In genomic region chr1:77987942-77988341, GRCh38 we compare ENCODE assay signal across 21 cellular contexts. TPM values are rescaled to one million over a fixed set of nuclear protein-coding genes. Genes with fewer than 3 reads are reported as not detected.
DNase-seq lines count a peak whose midpoint lies in the region; ATAC-seq, FAIRE-seq and TF ChIP-seq lines count a peak whose summit lies in the region.
"Had no signal": no experiment of that assay in that cellular context is flagged by ENCODE, and none has a peak within 500 bp of the region (broad histone marks: within the 10 kb centered on the region; RNA-seq: fewer than 3 reads in every experiment).

No MANE protein-coding gene starts in this region.

- H3K9me3 ChIP-seq in right atrium auricular region (no peaks in the 10 kb centered on the region), HEK293 (ENCODE audit: control insufficient read depth, insufficient read depth, low read depth, low read length) (no peaks in the 10 kb centered on the region)
- H3K9me3 ChIP-seq: BE2C, HAP-1 had no signal

- no peak overlapping the region for H3K27ac ChIP-seq in right atrium auricular region
- no peak overlapping the region for H3K27ac ChIP-seq in HEK293 (ENCODE audit: extremely low read depth, low read depth, low read length)

- H3K27ac Mint-ChIP-seq in progenitor cell of endocrine pancreas, result no peak overlapping the region

- H3K4me1 Mint-ChIP-seq in progenitor cell of endocrine pancreas (ENCODE audit: low read depth), result peaks cover 33% of the 10 kb centered on the region

- TF ChIP-seq POLR2A in GM12892 (IDR thresholded peaks at IDR 0.05; ENCODE audit: low read depth, low read length), result no peak

- H3K4me1 ChIP-seq in right atrium auricular region, result peaks cover 0 to 24% of the 10 kb centered on the region in 2 donors
- H3K4me1 ChIP-seq in HEK293 (ENCODE audit: control insufficient read depth, insufficient read depth, low read length), result no peaks in the 10 kb centered on the region; the same call in 1 of the 2 replicates
- H3K4me1 ChIP-seq: BE2C had no signal

- no peaks in the 10 kb centered on the region for H3K27me3 ChIP-seq in right atrium auricular region
- H3K27me3 ChIP-seq: BE2C had no signal

- FAIRE-seq in GM12892 (lab: Jason Lieb, UNC), result peak; percentile 50
- FAIRE-seq: A204.1, GM12878, GM19239 had no signal

- peak; percentile 34 for ATAC-seq in Right ventricle myocardium superior (ENCODE audit: poor library complexity)
- ATAC-seq: GM12878 had no signal

- no peak overlapping the region for H3K4me3 Mint-ChIP-seq in progenitor cell of endocrine pancreas (ENCODE audit: low read depth)
- H3K4me3 Mint-ChIP-seq: CD4-positive, CD25-positive, alpha-beta regulatory T cell had no signal

- H3K9me3 Mint-ChIP-seq in progenitor cell of endocrine pancreas (ENCODE audit: low read depth), result no peaks in the 10 kb centered on the region
- H3K9me3 Mint-ChIP-seq: CD4-positive, CD25-positive, alpha-beta regulatory T cell; CD8-positive, alpha-beta memory T cell had no signal

- peaks cover 5% of the 10 kb centered on the region for H3K36me3 ChIP-seq in right atrium auricular region
- H3K36me3 ChIP-seq in HEK293 (ENCODE audit: control insufficient read depth in 2 of 2, insufficient read depth in 1 of 2, low read length in 2 of 2), result peaks cover 5 to 12% of the 10 kb centered on the region in 2 experiments; a peak in 1 of 3 replicates
- H3K36me3 ChIP-seq: BE2C had no signal

- CTCF ChIA-PET in HEK293 (lab: Yijun Ruan, JAX), result interaction anchor here (0.9 to 1.1 kb wide), 2 partner anchors 12 to 127 kb away, joined by 4 read pairs; no protein-coding TSS in a partner anchor

- POLR2A ChIA-PET in HEK293 (lab: Yijun Ruan, JAX), result no interaction called here

- TF ChIP-seq CTCF in right atrium auricular region (IDR thresholded peaks at IDR 0.05) (no peak), HEK293 (tag by site-specific recombination; IDR thresholded peaks at IDR 0.05) (no peak), progenitor cell of endocrine pancreas (IDR thresholded peaks at IDR 0.05; ENCODE audit: unreplicated experiment) (no peak)

- H3K4me3 ChIP-seq in right atrium auricular region (no peak overlapping the region), HEK293 (ENCODE audit: low read depth, low read length) (no peak overlapping the region)
- H3K4me3 ChIP-seq: GM12878, HAP-1 had no signal

- peaks cover 13% of the 10 kb centered on the region for H3K36me3 Mint-ChIP-seq in progenitor cell of endocrine pancreas (ENCODE audit: insufficient read depth)

- no peaks in the 10 kb centered on the region for H3K27me3 Mint-ChIP-seq in progenitor cell of endocrine pancreas
- H3K27me3 Mint-ChIP-seq: CD4-positive, CD25-positive, alpha-beta regulatory T cell; CD8-positive, alpha-beta memory T cell had no signal

- intact Hi-C loops in Right ventricle myocardium superior (cut with DNase I), result no loop called here

- DNase-seq in Right ventricle myocardium superior, result no peak
- DNase-seq in right atrium auricular region (ENCODE audit: low spot score), result no peak
- DNase-seq in GM12892 (ENCODE audit: insufficient read length), result no peak
- peak; percentile 54 for DNase-seq in islet precursor cell
- no peak for DNase-seq in progenitor cell of endocrine pancreas (ENCODE audit: low spot score, unreplicated experiment)
- DNase-seq: ACHN; BE2C; C1 segment of cervical spinal cord; CD4-positive, CD25-positive, alpha-beta regulatory T cell; CD8-positive, alpha-beta memory T cell; COR-L47; DMS 273 treated with DMSO at 0.1 percent for 48 hours; DMS53; DND-41; EL had no signal

TF ChIP-seq in HEK293, 187 proteins besides CTCF, POLR2A, EP300 and RAD21:
- TF ChIP-seq SCRT1 (tag by site-specific recombination; IDR thresholded peaks at IDR 0.05; ENCODE audit: borderline replicate concordance) (no peak), ZNF677 (tag by site-specific recombination; IDR thresholded peaks at IDR 0.05) (0 out of 2 replicates have a peak, but pooled peaks have one; percentile 19)

RNA-seq across cellular contexts. Expression of gene FUBP1, which starts 9.1 kb away (rescaled TPM):
- total RNA-seq in Right ventricle myocardium superior (47.9 TPM), right atrium auricular region (10 to 100 TPM; 45.8 to 49.3 TPM), progenitor cell of endocrine pancreas (259 and 270 TPM in 2 replicates)
- polyA plus RNA-seq in GM12892 (2012; ENCODE audit: missing spikeins), result 161 TPM

RNA-seq across cellular contexts. Expression of gene DNAJB4, which starts 16.8 kb away (rescaled TPM):
- total RNA-seq in Right ventricle myocardium superior (99.0 TPM), right atrium auricular region (10 to 100 TPM; 60.9 to 83.6 TPM), progenitor cell of endocrine pancreas (27.2 and 30.1 TPM in 2 replicates)
- 5.1 TPM for polyA plus RNA-seq in GM12892 (2012; ENCODE audit: missing spikeins)

RNA-seq across cellular contexts. Expression of gene GIPC2, which starts 57.8 kb away (rescaled TPM):
- total RNA-seq in Right ventricle myocardium superior (2.0 TPM), right atrium auricular region (1 to 10 TPM; 1.5 to 2.3 TPM), progenitor cell of endocrine pancreas (3.0 and 4.2 TPM in 2 replicates)
- polyA plus RNA-seq in GM12892 (2012; ENCODE audit: missing spikeins), result not detected
- total RNA-seq: CD4-positive, CD25-positive, alpha-beta regulatory T cell; G401 had no signal
